ENCODE assay signal across 8 cellular contexts in the genomic region with DNA sequence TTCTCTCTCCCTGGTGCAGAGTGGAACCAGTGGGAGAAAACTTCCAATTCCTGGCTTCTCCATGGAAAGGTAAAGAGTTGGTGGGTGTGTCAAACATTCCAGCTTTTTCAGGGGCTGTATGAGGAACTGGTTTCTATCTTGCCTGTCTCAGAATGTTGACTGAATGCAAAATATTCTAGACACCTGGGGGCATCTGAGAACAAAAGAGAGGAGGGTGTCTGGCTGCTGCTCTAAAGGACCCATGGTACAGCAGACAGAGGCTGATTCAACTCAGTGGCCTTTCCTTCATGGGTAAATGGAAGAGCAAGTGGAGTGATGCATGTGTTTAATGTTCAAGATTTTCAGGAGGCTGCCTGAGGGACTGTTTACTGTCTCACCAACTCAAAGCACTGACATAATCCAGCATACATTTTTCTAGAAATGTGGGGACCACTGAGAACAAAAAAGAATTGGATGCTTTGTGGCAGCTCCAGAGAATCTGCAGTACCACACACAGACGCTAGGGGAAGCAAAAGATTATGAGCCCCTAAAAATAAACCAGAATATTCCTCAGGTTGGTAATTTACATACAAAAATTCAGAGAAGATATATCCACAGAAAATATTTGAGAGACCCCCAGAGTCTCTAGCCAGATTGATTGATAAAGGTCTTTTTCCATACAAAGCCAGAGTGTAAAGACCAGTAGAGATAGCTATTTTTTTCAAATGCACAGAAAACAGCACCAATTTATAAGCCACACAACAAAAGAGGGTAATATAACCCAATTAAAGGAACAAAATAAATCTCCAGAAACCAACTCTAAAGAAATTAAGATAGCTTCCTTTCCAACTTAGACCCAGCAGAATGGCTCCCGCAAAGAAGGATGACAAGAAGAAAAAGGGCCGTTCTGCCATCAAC. TPM values are rescaled to one million over a fixed set of nuclear protein-coding genes. Genes with fewer than 3 reads are reported as not detected.
DNase-seq lines count a peak whose midpoint lies in the region; ATAC-seq, FAIRE-seq and TF ChIP-seq lines count a peak whose summit lies in the region.

No MANE protein-coding gene starts in this region.

- H3K27ac ChIP-seq in A549, result no peak overlapping the region

- CTCF ChIA-PET in A549 (lab: Yijun Ruan, JAX), result interaction anchor here (0.5 to 1.2 kb wide), 4 partner anchors 12 to 60 kb away, joined by 3 read pairs; a partner anchor contains a TSS

- H3K4me2 ChIP-seq in A549, result no peak overlapping the region

- peak in 1 of 2 experiments; percentile 43; a peak in 1 of 5 replicates for TF ChIP-seq RAD21 in A549 (conservative IDR thresholded peaks at IDR 0.05 in 1 of 2, IDR thresholded peaks at IDR 0.05 in 1 of 2)

- H3K4me3 ChIP-seq in A549, result no peak overlapping the region

- WGBS in A549 (ENCODE audit: missing lambda C conversion rate), result 33% methylated on average over 3 of the region's 3 CpGs

- TF ChIP-seq CTCF in A549 (IDR thresholded peaks at IDR 0.05), result peak; percentile 14; the same call in 1 of the 3 replicates
- peak; percentile 62 for TF ChIP-seq CTCF in GM12873 (IDR thresholded peaks at IDR 0.05; ENCODE audit: insufficient read depth, low read depth, low read length, missing control alignments)

- TF ChIP-seq EP300 in A549 (IDR thresholded peaks at IDR 0.05), result no peak

- DNase-seq in A549 (ENCODE audit: low read depth in 1 of 2, low spot score in 1 of 2), result peak; percentile 3 to 9
- peak; percentile 3 for DNase-seq in SW480 (ENCODE audit: low spot score)
- DNase-seq in islet precursor cell, result peak; percentile 81
- DNase-seq in NCI-H1694 (lab: John Stamatoyannopoulos, UW), result no peak
- no peak for DNase-seq in HK-2 (ENCODE audit: unreplicated experiment)
- DNase-seq in OCI-M2 (lab: John Stamatoyannopoulos, UW; ENCODE audit: unreplicated experiment), result no peak

- TF ChIP-seq POLR2A in A549 (IDR thresholded peaks at IDR 0.05; ENCODE audit: low read length), result no peak

- peak; percentile 73 for FAIRE-seq in A549 (lab: Jason Lieb, UNC)

- peaks cover 1% of the 10 kb centered on the region; the same call in 2 of the 3 replicates for H3K9me3 ChIP-seq in A549

- ATAC-seq in A549 (no peak), HG02759 (IDR thresholded peaks at IDR 0.05; ENCODE audit: unreplicated experiment) (no peak)

- POLR2A ChIA-PET in A549 (lab: Yijun Ruan, JAX), result no interaction called here

- H3K4me1 ChIP-seq in A549, result no peaks in the 10 kb centered on the region

TF ChIP-seq in A549, 52 proteins besides CTCF, POLR2A, EP300 and RAD21:
- no peak for TF ChIP-seq KDM1A (IDR thresholded peaks at IDR 0.05; ENCODE audit: low read depth)
- TF ChIP-seq HDAC2 (IDR thresholded peaks at IDR 0.05), result no peak
- TF ChIP-seq NFE2L2 (conservative IDR thresholded peaks at IDR 0.05; ENCODE audit: low read length), result no peak
- TF ChIP-seq KDM5A (IDR thresholded peaks at IDR 0.05), result no peak
- TF ChIP-seq, protein P1, sequence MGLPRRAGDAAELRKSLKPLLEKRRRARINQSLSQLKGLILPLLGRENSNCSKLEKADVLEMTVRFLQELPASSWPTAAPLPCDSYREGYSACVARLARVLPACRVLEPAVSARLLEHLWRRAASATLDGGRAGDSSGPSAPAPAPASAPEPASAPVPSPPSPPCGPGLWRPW (IDR thresholded peaks at IDR 0.05), result no peak
- no peak for TF ChIP-seq TP53 (CRISPR knock-in tag; IDR thresholded peaks at IDR 0.05)
- no peak for TF ChIP-seq MAFK (IDR thresholded peaks at IDR 0.05; ENCODE audit: partially characterized antibody)
- no peak for TF ChIP-seq FOXS1 (CRISPR knock-in tag; IDR thresholded peaks at IDR 0.05)
- TF ChIP-seq ZNF302 (CRISPR knock-in tag; IDR thresholded peaks at IDR 0.05), result no peak
- TF ChIP-seq TFCP2L1 (CRISPR knock-in tag; IDR thresholded peaks at IDR 0.05), result no peak
- TF ChIP-seq, protein P2, sequence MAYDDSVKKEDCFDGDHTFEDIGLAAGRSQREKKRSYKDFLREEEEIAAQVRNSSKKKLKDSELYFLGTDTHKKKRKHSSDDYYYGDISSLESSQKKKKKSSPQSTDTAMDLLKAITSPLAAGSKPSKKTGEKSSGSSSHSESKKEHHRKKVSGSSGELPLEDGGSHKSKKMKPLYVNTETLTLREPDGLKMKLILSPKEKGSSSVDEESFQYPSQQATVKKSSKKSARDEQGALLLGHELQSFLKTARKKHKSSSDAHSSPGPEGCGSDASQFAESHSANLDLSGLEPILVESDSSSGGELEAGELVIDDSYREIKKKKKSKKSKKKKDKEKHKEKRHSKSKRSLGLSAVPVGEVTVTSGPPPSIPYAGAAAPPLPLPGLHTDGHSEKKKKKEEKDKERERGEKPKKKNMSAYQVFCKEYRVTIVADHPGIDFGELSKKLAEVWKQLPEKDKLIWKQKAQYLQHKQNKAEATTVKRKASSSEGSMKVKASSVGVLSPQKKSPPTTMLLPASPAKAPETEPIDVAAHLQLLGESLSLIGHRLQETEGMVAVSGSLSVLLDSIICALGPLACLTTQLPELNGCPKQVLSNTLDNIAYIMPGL (CRISPR knock-in tag; IDR thresholded peaks at IDR 0.05; ENCODE audit: borderline replicate concordance), result no peak
- no peak for TF ChIP-seq CHD4 (IDR thresholded peaks at IDR 0.05; ENCODE audit: borderline replicate concordance)
- no peak for TF ChIP-seq HEYL (CRISPR knock-in tag; IDR thresholded peaks at IDR 0.05)
- no peak for TF ChIP-seq ZSCAN20 (CRISPR knock-in tag; IDR thresholded peaks at IDR 0.05)
- no peak for TF ChIP-seq NR3C1 (IDR thresholded peaks at IDR 0.05)
- TF ChIP-seq MYC (IDR thresholded peaks at IDR 0.05; ENCODE audit: borderline replicate concordance, low read length), result no peak
- no peak for TF ChIP-seq CBX2 (IDR thresholded peaks at IDR 0.05; ENCODE audit: borderline replicate concordance, low read depth)

RNA-seq across cellular contexts. Expression of a gene that starts 48.0 kb away (rescaled TPM):
- 1.6 and 1.9 TPM in 2 replicates for polyA plus RNA-seq in A549 (2011; rRNA removed)
- polyA plus RNA-seq in A549 (2012; cell fraction: cytosol; rRNA removed), result 0.91 and 1.4 TPM in 2 replicates
- 2.6 and 3.2 TPM in 2 replicates for polyA plus RNA-seq in A549 (2012; cell fraction: nucleus; rRNA removed)
- 1.2 to 1.7 TPM (median 1.5 TPM) in 3 replicates for polyA plus RNA-seq in A549 (2017; fragmentation: RNase III; extraction: RNeasy Plus Mini Kit Qiagen cat#74134 plus additional on column Dnase treatment)
- 2.7 and 4.4 TPM in 2 replicates for polyA minus RNA-seq in A549 (2011; rRNA and poly(A)+ RNA removed)

Comparison
In these comparisons a context has a peak if more than half of its experiments do, and no peak if none do; other contexts are left out.
1. DNase-seq: peak in A549 (2 of 2), SW480 (single experiment) and islet precursor cell (single experiment); none in NCI-H1694 (single experiment), HK-2 (single experiment) and OCI-M2 (single experiment).